24 cellular contexts compared by ENCODE assay signal in genomic region chr10:31709501-31709900, GRCh38.
DNase-seq lines count a peak whose midpoint lies in the region; ATAC-seq, FAIRE-seq and TF ChIP-seq lines count a peak whose summit lies in the region.
"Had no signal": no experiment of that assay in that cellular context is flagged by ENCODE, and none has a peak within 500 bp of the region (broad histone marks: within the 10 kb centered on the region; RNA-seq: fewer than 3 reads in every experiment).

No MANE protein-coding gene starts in this region.

- H3K4me3 ChIP-seq in IMR-90 (ENCODE audit: insufficient read depth, low read depth, low read length) (no peak overlapping the region), skin epidermis (no peak overlapping the region)
- H3K4me3 ChIP-seq: cardiac muscle cell, mucosa of descending colon, SJCRH30, tibial artery had no signal

- no peak overlapping the region for H4K8ac ChIP-seq in IMR-90 (ENCODE audit: low read depth in 2 of 2, low read length in 2 of 2)

- FAIRE-seq in H54 (lab: Jason Lieb, UNC) = no peak
- FAIRE-seq: frontal cortex had no signal

- H3K14ac ChIP-seq in IMR-90 (replicated peaks; ENCODE audit: low read depth, low read length) = no peak overlapping the region

- no peak overlapping the region for H3K18ac ChIP-seq in IMR-90 (ENCODE audit: low read depth, low read length)

- POLR2A ChIA-PET in IMR-90 (lab: Charles Lee; ENCODE audit: unreplicated experiment) = no interaction called here

- H2BK5ac ChIP-seq in IMR-90 (ENCODE audit: low read depth, low read length, poor library complexity, severe bottlenecking) = no peak overlapping the region

- peak overlapping the region in 3 of 5 experiments; percentile 94 to 95 (median 94) for H3K27ac Mint-ChIP-seq in brain
- peak overlapping the region; percentile 40 for H3K27ac Mint-ChIP-seq in mesothelial cell of epicardium
- H3K27ac Mint-ChIP-seq: CD4-positive, alpha-beta memory T cell; H9; stimulated activated effector memory CD8-positive, alpha-beta T cell treated with anti-CD3 and anti-CD28 coated beads, Interleukin-12 subunit alpha, Interleukin-12 subunit beta, amount 100 ng/mL, for 72 hours; T-helper 1 cell treated with Interleukin-12 subunit alpha and Interleukin-12 subunit beta and Interleukin-4 antibody, amounts not matched to agents 30 μg/mL and 1 μg/mL, for 36 hours had no signal

- no peak overlapping the region for H2AK5ac ChIP-seq in IMR-90 (ENCODE audit: low read depth, low read length)

- no TSS peak for BruUV-seq in IMR-90 (replicated peaks; lab: Mats Ljungman, UMichigan)

- no peak for TF ChIP-seq POLR2A in IMR-90 (IDR thresholded peaks at IDR 0.05; ENCODE audit: low read depth, low read length)
- TF ChIP-seq POLR2A in H54 (IDR thresholded peaks at IDR 0.05; ENCODE audit: low read depth, low read length) = no peak

- H4K20me1 ChIP-seq in IMR-90 (ENCODE audit: insufficient read depth, low read length) = no peaks in the 10 kb centered on the region

- peaks cover 6% of the 10 kb centered on the region for H3K9me1 ChIP-seq in IMR-90 (ENCODE audit: insufficient read depth, low read length)

- no peaks in the 10 kb centered on the region for H3K27me3 ChIP-seq in IMR-90 (ENCODE audit: control insufficient read depth, insufficient read depth, low read length)
- H3K27me3 ChIP-seq: cardiac muscle cell, SJCRH30, tibial artery had no signal

- dilution Hi-C loops in IMR-90 (cut with HindIII; ENCODE audit: low sequenced_read_pairs, unreplicated experiment) = no loop called here

- no peaks in the 10 kb centered on the region for H3K79me1 ChIP-seq in IMR-90 (ENCODE audit: low read depth in 1 of 2, low read length in 2 of 2)

- H3K9me3 Mint-ChIP-seq in brain (peaks cover 35 to 48% (median 43%) of the 10 kb centered on the region in 5 experiments), mesothelial cell of epicardium (peaks cover 25% of the 10 kb centered on the region)

- H2BK120ac ChIP-seq in IMR-90 (ENCODE audit: low read depth, low read length) = no peak overlapping the region

- TF ChIP-seq CTCF in IMR-90 (conservative IDR thresholded peaks at IDR 0.05; ENCODE audit: low read depth, low read length) = no peak
- no peak for TF ChIP-seq CTCF in brain (conservative IDR thresholded peaks at IDR 0.05)
- TF ChIP-seq CTCF in mesothelial cell of epicardium (IDR thresholded peaks at IDR 0.05; ENCODE audit: unreplicated experiment) = no peak

- no peak overlapping the region for H2AK9ac ChIP-seq in IMR-90 (replicated peaks; ENCODE audit: low read depth, low read length, poor library complexity)

- DNase-seq in IMR-90 (no peak), mesothelial cell of epicardium (ENCODE audit: low spot score in 2 of 2, unreplicated experiment in 2 of 2) (no peak), H54 (ENCODE audit: insufficient read length, low spot score) (no peak)
- DNase-seq: activated CD8-positive, alpha-beta memory T cell treated with anti-CD3 and anti-CD28 coated beads, Interleukin-2, amount 50 U/mL, for 4 hours; activated effector memory CD4-positive, alpha-beta T cell treated with anti-CD3 and anti-CD28 coated beads, Interleukin-2, amount 50 U/mL, for 16 hours; CD4-positive, alpha-beta memory T cell; erythroblast; GF-D8; H9; Karpas-422; mucosa of descending colon; NCI-H2029 treated with DMSO at 0.1 percent for 48 hours; NCI-H345; tibial artery had no signal

- no peak overlapping the region for H3K56ac ChIP-seq in IMR-90 (ENCODE audit: extremely low read depth, insufficient read depth, low read length)

- no peak overlapping the region for H3K23ac ChIP-seq in IMR-90 (ENCODE audit: low read depth, low read length)

- H3K4me3 Mint-ChIP-seq in brain = no peak overlapping the region
- no peak overlapping the region for H3K4me3 Mint-ChIP-seq in mesothelial cell of epicardium
- H3K4me3 Mint-ChIP-seq: H9; stimulated activated effector memory CD8-positive, alpha-beta T cell treated with anti-CD3 and anti-CD28 coated beads, Interleukin-12 subunit alpha, Interleukin-12 subunit beta, amount 100 ng/mL, for 72 hours; T-helper 1 cell treated with Interleukin-12 subunit alpha and Interleukin-12 subunit beta and Interleukin-4 antibody, amounts not matched to agents 30 μg/mL and 1 μg/mL, for 36 hours had no signal

- H4K5ac ChIP-seq in IMR-90 (ENCODE audit: low read depth, low read length) = no peak overlapping the region; the same call in 1 of the 2 replicates

- in situ Hi-C loops in IMR-90 (cut with MboI; ENCODE audit: low sequenced_read_pairs) = no loop called here

- TF ChIP-seq RAD21 in IMR-90 (IDR thresholded peaks at IDR 0.05; ENCODE audit: low read length) = no peak

- peaks cover 15% of the 10 kb centered on the region for H3K4me1 ChIP-seq in IMR-90 (ENCODE audit: control insufficient read depth, insufficient read depth, low read length)

- H3K27ac ChIP-seq in IMR-90 (ENCODE audit: insufficient read depth, low read length) (no peak overlapping the region), skin epidermis (peak overlapping the region in 14 of 21 experiments; percentile 3 to 89 (median 82))
- H3K27ac ChIP-seq: cardiac muscle cell, SJCRH30 had no signal

- H2AFZ ChIP-seq in IMR-90 (replicated peaks; ENCODE audit: low read length, poor library complexity) = no peak overlapping the region

- H3K4ac ChIP-seq in IMR-90 (ENCODE audit: low read depth, low read length) = no peak overlapping the region

- H3K9me3 ChIP-seq in IMR-90 (ENCODE audit: control insufficient read depth, insufficient read depth, low read length) = peaks cover 12% of the 10 kb centered on the region

- H3K27me3 Mint-ChIP-seq in brain (peaks cover 4% of the 10 kb centered on the region), mesothelial cell of epicardium (ENCODE audit: low read depth) (no peaks in the 10 kb centered on the region)
- H3K27me3 Mint-ChIP-seq: CD4-positive, alpha-beta memory T cell had no signal

- H3K36me3 ChIP-seq in IMR-90 (ENCODE audit: control insufficient read depth, insufficient read depth, low read length) = no peaks in the 10 kb centered on the region
- H3K36me3 ChIP-seq: cardiac muscle cell, SJCRH30, tibial artery had no signal

- intact Hi-C loops in IMR-90 (cut with micrococcal nuclease) = no loop called here

- peak overlapping the region; percentile 76; the same call in 2 of the 3 replicates for H2BK15ac ChIP-seq in IMR-90 (ENCODE audit: low read depth, low read length)

- H3K36me3 Mint-ChIP-seq in brain (peaks cover 26% of the 10 kb centered on the region), mesothelial cell of epicardium (peaks cover 15% of the 10 kb centered on the region)
- H3K36me3 Mint-ChIP-seq: stimulated activated effector memory CD8-positive, alpha-beta T cell treated with anti-CD3 and anti-CD28 coated beads, Interleukin-12 subunit alpha, Interleukin-12 subunit beta, amount 100 ng/mL, for 72 hours had no signal

- ATAC-seq in IMR-90 (ENCODE audit: low read depth) (no peak), HG02973 (IDR thresholded peaks at IDR 0.05; ENCODE audit: unreplicated experiment) (no peak), GM18868 (IDR thresholded peaks at IDR 0.05; ENCODE audit: unreplicated experiment) (no peak), HG03521 (IDR thresholded peaks at IDR 0.05; ENCODE audit: unreplicated experiment) (no peak)
- ATAC-seq: mucosa of descending colon; stimulated activated effector memory CD8-positive, alpha-beta T cell treated with anti-CD3 and anti-CD28 coated beads, Interleukin-12 subunit alpha, Interleukin-12 subunit beta, amount 100 ng/mL, for 72 hours had no signal

- H3K4me2 ChIP-seq in IMR-90 (ENCODE audit: low read depth, low read length) = no peak overlapping the region

- CTCF ChIA-PET in IMR-90 (lab: Yijun Ruan, JAX) = interaction anchor here (0.5 kb wide), 1 partner anchor 67 kb away, joined by 3 read pairs; no protein-coding TSS in a partner anchor

- H3K9ac ChIP-seq in IMR-90 (ENCODE audit: low read depth, low read length) = no peak overlapping the region

- H4K91ac ChIP-seq in IMR-90 (ENCODE audit: insufficient read depth, low read depth, low read length) = no peak overlapping the region

- H2BK20ac ChIP-seq in IMR-90 (ENCODE audit: low read depth, low read length) = peak overlapping the region; percentile 38; the same call in 1 of the 2 replicates

- H3K4me1 Mint-ChIP-seq in brain (peaks cover 41% of the 10 kb centered on the region), mesothelial cell of epicardium (peaks cover 21% of the 10 kb centered on the region)

TF ChIP-seq in IMR-90, 13 proteins besides CTCF, POLR2A, EP300 and RAD21:
- no peak for TF ChIP-seq MAFK (IDR thresholded peaks at IDR 0.05; ENCODE audit: low read depth, low read length)
- no peak for TF ChIP-seq BHLHE40 (IDR thresholded peaks at IDR 0.05; ENCODE audit: low read depth, low read length)
- TF ChIP-seq FOS (IDR thresholded peaks at IDR 0.05; ENCODE audit: low read depth, low read length) = no peak
- TF ChIP-seq RCOR1 (IDR thresholded peaks at IDR 0.05; ENCODE audit: insufficient replicate concordance, low read length) = no peak
- TF ChIP-seq MAZ (IDR thresholded peaks at IDR 0.05; ENCODE audit: borderline replicate concordance, low read depth, low read length) = no peak
- TF ChIP-seq USF2 (IDR thresholded peaks at IDR 0.05; ENCODE audit: low read depth, low read length) = no peak
- TF ChIP-seq RFX5 (IDR thresholded peaks at IDR 0.05; ENCODE audit: low read depth, low read length) = no peak
- TF ChIP-seq CHD1 (IDR thresholded peaks at IDR 0.05; ENCODE audit: low read depth, low read length) = no peak
- no peak for TF ChIP-seq MXI1 (IDR thresholded peaks at IDR 0.05; ENCODE audit: borderline replicate concordance, low read depth, low read length)
- TF ChIP-seq ELK1 (IDR thresholded peaks at IDR 0.05; ENCODE audit: borderline replicate concordance, low read depth, low read length) = no peak
- TF ChIP-seq SMC3 (IDR thresholded peaks at IDR 0.05; ENCODE audit: low read depth, low read length) = no peak
- no peak for TF ChIP-seq CEBPB (IDR thresholded peaks at IDR 0.05; ENCODE audit: low read depth, low read length)
- no peak for TF ChIP-seq NFE2L2 (IDR thresholded peaks at IDR 0.05; ENCODE audit: low read depth, low read length)
